8 cellular contexts compared by ENCODE assay signal in the genomic region with DNA sequence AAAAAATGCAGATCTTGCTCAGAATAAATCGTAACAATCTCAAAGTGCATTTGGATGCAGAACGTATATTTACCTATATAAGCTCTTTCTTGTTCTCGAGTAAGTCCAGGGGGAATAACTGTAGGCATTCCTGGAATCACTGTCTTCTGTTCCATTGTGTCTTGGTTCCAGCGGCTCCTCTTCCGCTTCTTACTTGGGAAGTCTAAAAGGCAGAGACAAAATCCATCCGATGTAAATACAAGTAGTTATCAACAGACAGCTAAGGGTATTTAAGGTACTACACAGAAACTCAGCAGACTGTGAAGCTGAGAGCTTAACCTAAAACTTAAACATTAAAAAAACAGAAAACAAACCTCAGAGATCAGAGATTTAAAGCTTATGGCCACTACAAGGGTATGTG.
A peak's percentile ranks its signal among the peaks of the same experiment; 100 is the strongest.
DNase-seq lines count a peak whose midpoint lies in the region; ATAC-seq and TF ChIP-seq lines count a peak whose summit lies in the region.

No MANE protein-coding gene starts in this region.

- H3K4me3 ChIP-seq in BLaER1 (peak overlapping the region; percentile 96), LNCaP clone FGC (ENCODE audit: low read depth, low read length) (peak overlapping the region; percentile 63), coronary artery (peak overlapping the region; percentile 100)

- H3K9me3 Mint-ChIP-seq in nephron: no peaks in the 10 kb centered on the region

- H3K9ac ChIP-seq in BLaER1: peak overlapping the region; percentile 100

- no peaks in the 10 kb centered on the region for H3K27me3 Mint-ChIP-seq in nephron (ENCODE audit: low read depth)

- H3K4me2 ChIP-seq in BLaER1: peak overlapping the region; percentile 100

- peak overlapping the region; percentile 86 to 99 (median 98) for H3K4me3 Mint-ChIP-seq in nephron

- no peaks in the 10 kb centered on the region for H3K9me3 ChIP-seq in BLaER1

- no peak overlapping the region for H3K27ac ChIP-seq in BLaER1
- H3K27ac ChIP-seq in coronary artery: peak overlapping the region in 1 of 2 donors; percentile 60

- H4K20me1 ChIP-seq in BLaER1: peaks cover 62% of the 10 kb centered on the region

- TF ChIP-seq CTCF in LNCaP clone FGC (IDR thresholded peaks at IDR 0.05; ENCODE audit: control insufficient read depth, extremely low read depth, insufficient read depth) (no peak), coronary artery (IDR thresholded peaks at IDR 0.05) (no peak), nephron (IDR thresholded peaks at IDR 0.05; ENCODE audit: unreplicated experiment in 3 of 3) (no peak)

- peaks cover 61% of the 10 kb centered on the region for H3K36me3 Mint-ChIP-seq in nephron (ENCODE audit: low read depth)

- no peak for DNase-seq in LNCaP clone FGC (ENCODE audit: low read depth)
- DNase-seq in coronary artery (ENCODE audit: low spot score): no peak
- no peak for DNase-seq in NCI-H2029 (lab: John Stamatoyannopoulos, UW)
- DNase-seq in SHP77 treated with DMSO at 0.1 percent for 48 hours (lab: John Stamatoyannopoulos, UW): no peak
- no peak for DNase-seq in NCI-H1436 (lab: John Stamatoyannopoulos, UW)

- H3K27ac Mint-ChIP-seq in nephron: peak overlapping the region; percentile 78 to 98 (median 95)

- no peak for ATAC-seq in HG03108 (IDR thresholded peaks at IDR 0.05; ENCODE audit: unreplicated experiment)

- H3K27me3 ChIP-seq in BLaER1: no peaks in the 10 kb centered on the region

- H3K4me1 Mint-ChIP-seq in nephron: peaks cover 59% of the 10 kb centered on the region

- H3K4me1 ChIP-seq in BLaER1: peaks cover 67% of the 10 kb centered on the region

- peaks cover 61% of the 10 kb centered on the region for H3K36me3 ChIP-seq in BLaER1
